ENCODE assay signal across 20 cellular contexts in genomic region chrX:56833626-56834025, GRCh38.
DNase-seq lines count a peak whose midpoint lies in the region; ATAC-seq and TF ChIP-seq lines count a peak whose summit lies in the region.
"Had no signal": no experiment of that assay in that cellular context is flagged by ENCODE, and none has a peak within 500 bp of the region (broad histone marks: within the 10 kb centered on the region; RNA-seq: fewer than 3 reads in every experiment).

No MANE protein-coding gene starts in this region.

- ATAC-seq in HG02610 (IDR thresholded peaks at IDR 0.05; ENCODE audit: unreplicated experiment): no peak
- no peak for ATAC-seq in GM21381 (IDR thresholded peaks at IDR 0.05; ENCODE audit: unreplicated experiment)
- ATAC-seq: HCT116, HepG2 had no signal

- no peak for TF ChIP-seq CTCF in fibroblast of the aortic adventitia (IDR thresholded peaks at IDR 0.05; ENCODE audit: insufficient read depth, low read length)

- peak; percentile 17 for DNase-seq in LHCN-M2 (ENCODE audit: low read depth)
- DNase-seq in amniotic epithelial cell (ENCODE audit: low read depth): peak; percentile 9
- DNase-seq in dermis blood vessel endothelial cell: peak; percentile 30
- peak; percentile 19 for DNase-seq in fibroblast of the aortic adventitia (ENCODE audit: low read depth)
- DNase-seq in activated naive CD4-positive, alpha-beta T cell treated with anti-CD3 and anti-CD28 coated beads, Interleukin-2, amount 50 U/mL, for 16 hours: no peak
- no peak for DNase-seq in CD1c-positive myeloid dendritic cell (ENCODE audit: extremely low spot score)
- DNase-seq: CD4-positive, CD25-positive, alpha-beta regulatory T cell; CD8-positive, alpha-beta memory T cell; COR-L47; DMS 273 treated with DMSO at 0.1 percent for 48 hours; DMS53; DND-41; GOT3; H7; HFFc6 had no signal

- no peak overlapping the region for H3K4me3 ChIP-seq in fibroblast of the aortic adventitia (ENCODE audit: low read depth, low read length)
- H3K4me3 ChIP-seq: BLaER1 treated with 17β-estradiol and CSF1 and Interleukin-3, amounts not matched to agents 10 nM and 100 nM had no signal

Comparison
In these comparisons a context has a peak if more than half of its experiments do, and no peak if none do; other contexts are left out.
1. DNase-seq: peak in LHCN-M2 (single experiment), amniotic epithelial cell (single experiment), dermis blood vessel endothelial cell (single experiment) and fibroblast of the aortic adventitia (single experiment); none in activated naive CD4-positive, alpha-beta T cell treated with anti-CD3 and anti-CD28 coated beads, Interleukin-2, amount 50 U/mL, for 16 hours (single experiment) and CD1c-positive myeloid dendritic cell (single experiment).